ENCODE assay signal across 14 cellular contexts in the genomic region with DNA sequence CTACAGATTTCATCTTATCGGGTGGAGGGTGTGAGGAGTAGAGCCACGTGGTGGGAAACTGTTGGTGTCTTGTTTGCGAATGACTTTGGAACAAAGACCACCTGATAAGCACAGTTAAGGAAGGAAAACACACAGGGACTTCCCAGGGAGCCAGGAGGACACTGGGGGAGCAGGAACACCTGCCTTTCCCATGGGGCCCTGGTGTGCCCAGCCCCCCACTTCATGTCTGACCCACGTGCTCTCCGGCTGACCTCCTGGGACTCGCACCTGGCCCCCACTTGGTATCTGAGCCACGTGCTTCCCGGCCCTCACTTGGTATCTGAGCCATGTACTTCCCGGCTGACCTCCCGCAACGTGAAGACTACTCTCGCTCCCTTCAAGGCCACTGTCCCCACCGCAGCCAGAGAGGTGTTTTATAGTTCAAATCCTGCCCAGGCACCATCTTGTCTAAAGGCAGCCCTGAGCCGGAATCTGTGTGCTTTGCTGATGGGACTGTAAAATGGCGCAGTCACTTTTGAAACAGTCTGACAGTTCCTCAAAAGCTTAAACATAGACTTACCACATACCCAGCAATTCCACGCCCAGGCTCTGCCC. TPM values are rescaled to one million over a fixed set of nuclear protein-coding genes. Genes with fewer than 3 reads are reported as not detected.
DNase-seq lines count a peak whose midpoint lies in the region; ATAC-seq and TF ChIP-seq lines count a peak whose summit lies in the region.
"Had no signal": no experiment of that assay in that cellular context is flagged by ENCODE, and none has a peak within 500 bp of the region (broad histone marks: within the 10 kb centered on the region; RNA-seq: fewer than 3 reads in every experiment).

No MANE protein-coding gene starts in this region.

- DNase-seq in COLO668 (lab: John Stamatoyannopoulos, UW; ENCODE audit: unreplicated experiment) (peak; percentile 34), NCI-H1417 treated with DMSO at 0.1 percent for 48 hours (lab: John Stamatoyannopoulos, UW) (peak; percentile 71), WTC11 (ENCODE audit: low spot score) (no peak), neural crest cell (ENCODE audit: low read depth, low spot score) (no peak), occipital lobe (lab: John Stamatoyannopoulos, UW) (no peak), middle frontal gyrus (ENCODE audit: extremely low spot score, low spot score) (no peak)
- no peak for DNase-seq in activated naive CD4-positive, alpha-beta T cell treated with anti-CD3 and anti-CD28 coated beads, Interleukin-2, amount 50 U/mL, for 72 hours (ENCODE audit: low spot score in 2 of 2)
- DNase-seq: activated effector memory CD4-positive, alpha-beta T cell treated with Interleukin-2 at 50 U/mL for 16 hours; effector CD8-positive, alpha-beta T cell; IMR-90; Right ventricle myocardium superior; stimulated activated naive CD8-positive, alpha-beta T cell treated with anti-CD3 and anti-CD28 coated beads, Interleukin-15, amount 100 ng/mL, for 72 hours had no signal

- CTCF ChIA-PET in WTC11 (lab: Charles Lee) = interaction anchor here (1.2 kb wide), 1 partner anchor 259 kb away, joined by 3 read pairs; no protein-coding TSS in a partner anchor

- POLR2A ChIA-PET in WTC11 (lab: Charles Lee) = no interaction called here

- H3K27ac Mint-ChIP-seq in WTC11 = no peak overlapping the region
- no peak overlapping the region for H3K27ac Mint-ChIP-seq in neural crest cell (ENCODE audit: unreplicated experiment)
- no peak overlapping the region for H3K27ac Mint-ChIP-seq in activated naive CD4-positive, alpha-beta T cell treated with anti-CD3 and anti-CD28 coated beads, Interleukin-2, amount 50 U/mL, for 72 hours

- H3K27me3 Mint-ChIP-seq in WTC11 (ENCODE audit: low read depth) (peaks cover 3% of the 10 kb centered on the region; the same call in 1 of the 2 replicates), neural crest cell (ENCODE audit: low read depth) (no peaks in the 10 kb centered on the region)
- H3K27me3 Mint-ChIP-seq: central memory CD8-positive, alpha-beta T cell; stimulated activated naive CD8-positive, alpha-beta T cell treated with anti-CD3 and anti-CD28 coated beads, Interleukin-15, amount 100 ng/mL, for 72 hours had no signal

- TF ChIP-seq CTCF in WTC11 (IDR thresholded peaks at IDR 0.05) (no peak), neural crest cell (conservative IDR thresholded peaks at IDR 0.05) (no peak)

- H3K36me3 Mint-ChIP-seq in WTC11 (no peaks in the 10 kb centered on the region), neural crest cell (ENCODE audit: low read depth) (no peaks in the 10 kb centered on the region)
- no peaks in the 10 kb centered on the region for H3K36me3 Mint-ChIP-seq in activated naive CD4-positive, alpha-beta T cell treated with anti-CD3 and anti-CD28 coated beads, Interleukin-2, amount 50 U/mL, for 72 hours

- H3K4me3 Mint-ChIP-seq in WTC11 (no peak overlapping the region), neural crest cell (peak overlapping the region; percentile 38)
- H3K4me3 Mint-ChIP-seq: central memory CD8-positive, alpha-beta T cell; stimulated activated naive CD8-positive, alpha-beta T cell treated with anti-CD3 and anti-CD28 coated beads, Interleukin-15, amount 100 ng/mL, for 72 hours had no signal

- H3K4me1 Mint-ChIP-seq in WTC11 (peaks cover 25% of the 10 kb centered on the region), neural crest cell (peaks cover 15% of the 10 kb centered on the region)

- ATAC-seq in WTC11 (no peak), esophagus mucosa (no peak)
- no peak for ATAC-seq in activated naive CD4-positive, alpha-beta T cell treated with anti-CD3 and anti-CD28 coated beads, Interleukin-2, amount 50 U/mL, for 72 hours
- ATAC-seq: stimulated activated naive CD8-positive, alpha-beta T cell treated with anti-CD3 and anti-CD28 coated beads, Interleukin-15, amount 100 ng/mL, for 72 hours had no signal

- no peaks in the 10 kb centered on the region for H3K9me3 Mint-ChIP-seq in WTC11
- H3K9me3 Mint-ChIP-seq in neural crest cell = no peaks in the 10 kb centered on the region
- H3K9me3 Mint-ChIP-seq in activated naive CD4-positive, alpha-beta T cell treated with anti-CD3 and anti-CD28 coated beads, Interleukin-2, amount 50 U/mL, for 72 hours = no peaks in the 10 kb centered on the region
- H3K9me3 Mint-ChIP-seq: central memory CD8-positive, alpha-beta T cell; stimulated activated naive CD8-positive, alpha-beta T cell treated with anti-CD3 and anti-CD28 coated beads, Interleukin-15, amount 100 ng/mL, for 72 hours had no signal

TF ChIP-seq in WTC11, 78 proteins besides CTCF, POLR2A, EP300 and RAD21:
- TF ChIP-seq NR1H2 (CRISPR knock-in tag; IDR thresholded peaks at IDR 0.05) = no peak
- TF ChIP-seq ZNF423 (CRISPR knock-in tag; IDR thresholded peaks at IDR 0.05) = 0 out of 2 replicates have a peak, but pooled peaks have one; percentile 60
- TF ChIP-seq, protein P1, sequence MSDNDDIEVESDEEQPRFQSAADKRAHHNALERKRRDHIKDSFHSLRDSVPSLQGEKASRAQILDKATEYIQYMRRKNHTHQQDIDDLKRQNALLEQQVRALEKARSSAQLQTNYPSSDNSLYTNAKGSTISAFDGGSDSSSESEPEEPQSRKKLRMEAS (CRISPR knock-in tag; IDR thresholded peaks at IDR 0.05) = 0 out of 2 replicates have a peak, but pooled peaks have one; percentile 50
- TF ChIP-seq CREB1 (CRISPR knock-in tag; IDR thresholded peaks at IDR 0.05) = no peak
- TF ChIP-seq, protein P2, sequence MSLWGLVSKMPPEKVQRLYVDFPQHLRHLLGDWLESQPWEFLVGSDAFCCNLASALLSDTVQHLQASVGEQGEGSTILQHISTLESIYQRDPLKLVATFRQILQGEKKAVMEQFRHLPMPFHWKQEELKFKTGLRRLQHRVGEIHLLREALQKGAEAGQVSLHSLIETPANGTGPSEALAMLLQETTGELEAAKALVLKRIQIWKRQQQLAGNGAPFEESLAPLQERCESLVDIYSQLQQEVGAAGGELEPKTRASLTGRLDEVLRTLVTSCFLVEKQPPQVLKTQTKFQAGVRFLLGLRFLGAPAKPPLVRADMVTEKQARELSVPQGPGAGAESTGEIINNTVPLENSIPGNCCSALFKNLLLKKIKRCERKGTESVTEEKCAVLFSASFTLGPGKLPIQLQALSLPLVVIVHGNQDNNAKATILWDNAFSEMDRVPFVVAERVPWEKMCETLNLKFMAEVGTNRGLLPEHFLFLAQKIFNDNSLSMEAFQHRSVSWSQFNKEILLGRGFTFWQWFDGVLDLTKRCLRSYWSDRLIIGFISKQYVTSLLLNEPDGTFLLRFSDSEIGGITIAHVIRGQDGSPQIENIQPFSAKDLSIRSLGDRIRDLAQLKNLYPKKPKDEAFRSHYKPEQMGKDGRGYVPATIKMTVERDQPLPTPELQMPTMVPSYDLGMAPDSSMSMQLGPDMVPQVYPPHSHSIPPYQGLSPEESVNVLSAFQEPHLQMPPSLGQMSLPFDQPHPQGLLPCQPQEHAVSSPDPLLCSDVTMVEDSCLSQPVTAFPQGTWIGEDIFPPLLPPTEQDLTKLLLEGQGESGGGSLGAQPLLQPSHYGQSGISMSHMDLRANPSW (CRISPR knock-in tag; conservative IDR thresholded peaks at IDR 0.05; ENCODE audit: low read depth) = no peak
- 0 out of 2 replicates have a peak, but pooled peaks have one; percentile 21 for TF ChIP-seq NFE2L1 (CRISPR knock-in tag; IDR thresholded peaks at IDR 0.05)
- TF ChIP-seq, protein P3, sequence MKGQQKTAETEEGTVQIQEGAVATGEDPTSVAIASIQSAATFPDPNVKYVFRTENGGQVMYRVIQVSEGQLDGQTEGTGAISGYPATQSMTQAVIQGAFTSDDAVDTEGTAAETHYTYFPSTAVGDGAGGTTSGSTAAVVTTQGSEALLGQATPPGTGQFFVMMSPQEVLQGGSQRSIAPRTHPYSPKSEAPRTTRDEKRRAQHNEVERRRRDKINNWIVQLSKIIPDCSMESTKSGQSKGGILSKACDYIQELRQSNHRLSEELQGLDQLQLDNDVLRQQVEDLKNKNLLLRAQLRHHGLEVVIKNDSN (CRISPR knock-in tag; IDR thresholded peaks at IDR 0.05) = peak; percentile 29; the same call in 1 of the 2 replicates
TF ChIP-seq in WTC11: peak in this region for 4.

RNA-seq across cellular contexts. Expression of a gene that starts 5.4 kb away (rescaled TPM):
- total RNA-seq in WTC11 (2021) = 101 to 111 TPM (median 107 TPM) in 3 replicates
- 163 and 165 TPM in 2 replicates for total RNA-seq in neural crest cell
- total RNA-seq in occipital lobe = 23.9 TPM
- 100 to 1,000 TPM; 130 to 171 TPM for total RNA-seq in activated naive CD4-positive, alpha-beta T cell treated with anti-CD3 and anti-CD28 coated beads, Interleukin-2, amount 50 U/mL, for 72 hours
- 65.7 TPM for total RNA-seq in esophagus mucosa

RNA-seq across cellular contexts. Expression of a gene that starts 38.5 kb away (rescaled TPM):
- total RNA-seq in WTC11 (2021) = 0.74 to 1.3 TPM (median 0.92 TPM) in 3 replicates
- total RNA-seq in neural crest cell = not detected in 2 replicates
- total RNA-seq in occipital lobe = not detected
- 100 to 1,000 TPM; 620 to 646 TPM for total RNA-seq in activated naive CD4-positive, alpha-beta T cell treated with anti-CD3 and anti-CD28 coated beads, Interleukin-2, amount 50 U/mL, for 72 hours
- 0.80 TPM for total RNA-seq in esophagus mucosa
- total RNA-seq: IMR-90 had no signal

RNA-seq across cellular contexts. Expression of a gene that starts 50.0 kb away (rescaled TPM):
- total RNA-seq in WTC11 (2021) (28.7 to 65.3 TPM (median 58.5 TPM) in 3 replicates), neural crest cell (1.5 and 8.6 TPM in 2 replicates), occipital lobe (4.2 TPM), esophagus mucosa (50.0 TPM)
- 100 to 1,000 TPM in 1 of 2 donors, 1 to 10 TPM in 1; 8.6 to 197 TPM for total RNA-seq in activated naive CD4-positive, alpha-beta T cell treated with anti-CD3 and anti-CD28 coated beads, Interleukin-2, amount 50 U/mL, for 72 hours

RNA-seq across cellular contexts. Expression of a gene that starts 54.7 kb away (rescaled TPM):
- 0.14 to 0.57 TPM (median 0.22 TPM) in 3 replicates for total RNA-seq in WTC11 (2021)
- not detected in 2 replicates for total RNA-seq in neural crest cell
- total RNA-seq in occipital lobe = 0.78 TPM
- 10 to 100 TPM in 1 of 2 donors, 1 to 10 TPM in 1; 2.3 to 13.7 TPM for total RNA-seq in activated naive CD4-positive, alpha-beta T cell treated with anti-CD3 and anti-CD28 coated beads, Interleukin-2, amount 50 U/mL, for 72 hours
- total RNA-seq in esophagus mucosa = 6.3 TPM

Comparison
In these comparisons a context has a peak if more than half of its experiments do, and no peak if none do; other contexts are left out.
1. DNase-seq: peak in COLO668 (single experiment) and NCI-H1417 treated with DMSO at 0.1 percent for 48 hours (single experiment); none in WTC11 (single experiment), neural crest cell (single experiment), occipital lobe (single experiment), middle frontal gyrus (single experiment) and activated naive CD4-positive, alpha-beta T cell treated with anti-CD3 and anti-CD28 coated beads, Interleukin-2, amount 50 U/mL, for 72 hours (0 of 2).
2. RNA of a gene that starts 38.5 kb away (total RNA-seq): 620 to 646 TPM in activated naive CD4-positive, alpha-beta T cell treated with anti-CD3 and anti-CD28 coated beads, Interleukin-2, amount 50 U/mL, for 72 hours; 0.80 TPM in esophagus mucosa (single experiment), 0.74 to 1.3 TPM in WTC11, not detected in neural crest cell and not detected in occipital lobe (single experiment); every median in the first group is over 100 times any median in the second.